In genomic region chr12:3527181-3527580, GRCh38 we compare ENCODE assay signal across 1 cellular context.
TF ChIP-seq lines count a peak whose summit lies in the region.

No MANE protein-coding gene starts in this region.

TF ChIP-seq in SK-N-SH, 30 proteins besides CTCF, POLR2A, EP300 and RAD21 (continued from another document):
- TF ChIP-seq PBX3 (IDR thresholded peaks at IDR 0.05) (peak; percentile 22; the same call in 1 of the 2 replicates), RCOR1 (IDR thresholded peaks at IDR 0.05; ENCODE audit: low read length) (no peak), TAF1 (IDR thresholded peaks at IDR 0.05; ENCODE audit: borderline replicate concordance, low read depth, low read length) (no peak), SIN3A (IDR thresholded peaks at IDR 0.05; ENCODE audit: borderline replicate concordance, low read depth, low read length) (no peak)
- TF ChIP-seq, protein P1, sequence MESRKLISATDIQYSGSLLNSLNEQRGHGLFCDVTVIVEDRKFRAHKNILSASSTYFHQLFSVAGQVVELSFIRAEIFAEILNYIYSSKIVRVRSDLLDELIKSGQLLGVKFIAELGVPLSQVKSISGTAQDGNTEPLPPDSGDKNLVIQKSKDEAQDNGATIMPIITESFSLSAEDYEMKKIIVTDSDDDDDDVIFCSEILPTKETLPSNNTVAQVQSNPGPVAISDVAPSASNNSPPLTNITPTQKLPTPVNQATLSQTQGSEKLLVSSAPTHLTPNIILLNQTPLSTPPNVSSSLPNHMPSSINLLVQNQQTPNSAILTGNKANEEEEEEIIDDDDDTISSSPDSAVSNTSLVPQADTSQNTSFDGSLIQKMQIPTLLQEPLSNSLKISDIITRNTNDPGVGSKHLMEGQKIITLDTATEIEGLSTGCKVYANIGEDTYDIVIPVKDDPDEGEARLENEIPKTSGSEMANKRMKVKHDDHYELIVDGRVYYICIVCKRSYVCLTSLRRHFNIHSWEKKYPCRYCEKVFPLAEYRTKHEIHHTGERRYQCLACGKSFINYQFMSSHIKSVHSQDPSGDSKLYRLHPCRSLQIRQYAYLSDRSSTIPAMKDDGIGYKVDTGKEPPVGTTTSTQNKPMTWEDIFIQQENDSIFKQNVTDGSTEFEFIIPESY (IDR thresholded peaks at IDR 0.05; ENCODE audit: borderline replicate concordance, low read depth) = no peak
- TF ChIP-seq, protein P2, sequence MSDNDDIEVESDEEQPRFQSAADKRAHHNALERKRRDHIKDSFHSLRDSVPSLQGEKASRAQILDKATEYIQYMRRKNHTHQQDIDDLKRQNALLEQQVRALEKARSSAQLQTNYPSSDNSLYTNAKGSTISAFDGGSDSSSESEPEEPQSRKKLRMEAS (IDR thresholded peaks at IDR 0.05; ENCODE audit: low read depth) = no peak
